8 cellular contexts compared by ENCODE assay signal in the genomic region with DNA sequence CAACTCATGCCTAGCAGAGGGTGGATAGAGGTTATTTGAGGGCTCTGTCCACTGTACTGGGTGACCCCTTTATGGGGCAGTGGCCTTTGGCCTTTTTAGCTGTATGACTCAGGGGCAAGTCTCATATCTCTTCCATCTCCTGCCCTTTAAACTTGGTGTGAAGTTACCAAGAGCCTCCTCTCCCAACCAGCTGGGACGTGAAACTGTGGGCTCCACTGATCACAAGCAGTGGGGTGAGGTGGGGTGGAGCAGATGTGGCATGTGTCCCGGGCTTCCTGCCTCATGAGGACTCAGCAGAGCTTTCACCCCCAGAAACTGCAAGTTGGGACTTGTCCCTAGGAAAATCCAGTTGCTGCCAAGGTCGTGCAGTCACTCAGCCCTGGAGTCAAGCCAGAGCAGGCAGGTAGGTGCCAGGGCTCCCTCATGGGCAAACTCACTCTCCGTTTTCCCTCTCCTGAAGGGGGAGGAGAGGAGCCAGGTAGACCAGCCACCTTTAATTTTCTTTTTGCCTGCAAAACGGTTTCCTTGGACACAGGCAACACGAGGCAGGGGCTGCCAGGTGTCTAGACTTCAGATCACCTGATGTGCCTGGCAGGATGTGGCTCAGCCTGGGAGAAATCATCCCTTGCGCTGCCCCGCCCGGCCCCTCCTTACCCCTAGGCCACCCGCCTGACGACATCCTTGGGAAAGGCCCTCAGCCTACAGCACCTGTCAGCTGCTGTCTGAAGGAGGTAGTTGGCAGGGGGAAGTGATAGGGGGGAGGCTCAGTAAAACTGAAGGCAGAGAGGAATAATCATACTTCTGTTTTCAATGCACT. TPM values are rescaled to one million over a fixed set of nuclear protein-coding genes. Genes with fewer than 3 reads are reported as not detected.
DNase-seq lines count a peak whose midpoint lies in the region; ATAC-seq and TF ChIP-seq lines count a peak whose summit lies in the region.

No MANE protein-coding gene starts in this region.

- DNase-seq in DMS 273 (lab: John Stamatoyannopoulos, UW; ENCODE audit: unreplicated experiment): peak; percentile 93
- peak; percentile 92 for DNase-seq in NCI-H748 (lab: John Stamatoyannopoulos, UW; ENCODE audit: unreplicated experiment)
- DNase-seq in activated T-cell treated with anti-CD3 and anti-CD28 coated beads, Interleukin-2, amount 50 U/mL, for 1 hour: peak; percentile 71
- DNase-seq in left ventricle myocardium inferior: peak; percentile 52
- DNase-seq in stimulated activated CD4-positive, alpha-beta T cell treated with anti-CD3 and anti-CD28 coated beads, Interleukin-1b, Interleukin-23, amount 100 ng/mL, for 48 hours: peak; percentile 78
- DNase-seq in G401 (ENCODE audit: low spot score): no peak

- no peaks in the 10 kb centered on the region for H3K9me3 ChIP-seq in left ventricle myocardium inferior (replicated peaks)

- peak; percentile 18 for ATAC-seq in HG02970 (IDR thresholded peaks at IDR 0.05; ENCODE audit: low FRiP score, unreplicated experiment)
- ATAC-seq in HG02885 (IDR thresholded peaks at IDR 0.05; ENCODE audit: poor library complexity, unreplicated experiment): no peak

- intact Hi-C loops in left ventricle myocardium inferior (cut with micrococcal nuclease): loop anchor here (5.0 to 10.0 kb wide), 2 partner anchors 55 to 72 kb away; no protein-coding TSS in a partner anchor

- in situ Hi-C loops in G401 (cut with HindIII; ENCODE audit: low sequenced_read_pairs): no loop called here

- no peak for TF ChIP-seq CTCF in left ventricle myocardium inferior (IDR thresholded peaks at IDR 0.05; ENCODE audit: borderline replicate concordance)

- H3K27ac ChIP-seq in left ventricle myocardium inferior (replicated peaks): peak overlapping the region; percentile 58

- peaks cover 80% of the 10 kb centered on the region for H3K4me1 ChIP-seq in left ventricle myocardium inferior

- H3K4me3 ChIP-seq in left ventricle myocardium inferior: peak overlapping the region; percentile 24

- peaks cover 50% of the 10 kb centered on the region for H3K36me3 ChIP-seq in left ventricle myocardium inferior

- no peaks in the 10 kb centered on the region for H3K27me3 ChIP-seq in left ventricle myocardium inferior (ENCODE audit: low read depth)

RNA-seq across cellular contexts. Expression of a gene that starts 4.0 kb away (rescaled TPM):
- total RNA-seq in left ventricle myocardium inferior: 67.2 TPM
- total RNA-seq in G401 (2014; rRNA removed; shearing (Covaris generic)): 105 and 117 TPM in 2 replicates

RNA-seq across cellular contexts. Expression of a gene that starts 15.1 kb away (rescaled TPM):
- 0.05 TPM for total RNA-seq in left ventricle myocardium inferior
- total RNA-seq in G401 (2014; rRNA removed; shearing (Covaris generic)): 0.06 TPM in 1 of 2 replicates, not detected in the other
